ENCODE assay signal across 6 cellular contexts in genomic region chr9:83023151-83023550, GRCh38.
"Had no signal": no experiment of that assay in that cellular context is flagged by ENCODE, and none has a peak within 500 bp of the region (broad histone marks: within the 10 kb centered on the region; RNA-seq: fewer than 3 reads in every experiment).

No MANE protein-coding gene starts in this region.

- H3K4me1 Mint-ChIP-seq: IgD-negative memory B cell had no signal

- DNase-seq: IMR-90 had no signal

- H3K27ac Mint-ChIP-seq: IgD-negative memory B cell had no signal

- H3K4me3 Mint-ChIP-seq: IgD-negative memory B cell had no signal

- H3K27me3 Mint-ChIP-seq: IgD-negative memory B cell had no signal

- FAIRE-seq: HepG2, HTR-8/SVneo, K562 had no signal

- H3K4me3 ChIP-seq: K562 had no signal

- H3K27ac ChIP-seq: HL-60 had no signal
